ENCODE assay signal across 8 cellular contexts in the genomic region with DNA sequence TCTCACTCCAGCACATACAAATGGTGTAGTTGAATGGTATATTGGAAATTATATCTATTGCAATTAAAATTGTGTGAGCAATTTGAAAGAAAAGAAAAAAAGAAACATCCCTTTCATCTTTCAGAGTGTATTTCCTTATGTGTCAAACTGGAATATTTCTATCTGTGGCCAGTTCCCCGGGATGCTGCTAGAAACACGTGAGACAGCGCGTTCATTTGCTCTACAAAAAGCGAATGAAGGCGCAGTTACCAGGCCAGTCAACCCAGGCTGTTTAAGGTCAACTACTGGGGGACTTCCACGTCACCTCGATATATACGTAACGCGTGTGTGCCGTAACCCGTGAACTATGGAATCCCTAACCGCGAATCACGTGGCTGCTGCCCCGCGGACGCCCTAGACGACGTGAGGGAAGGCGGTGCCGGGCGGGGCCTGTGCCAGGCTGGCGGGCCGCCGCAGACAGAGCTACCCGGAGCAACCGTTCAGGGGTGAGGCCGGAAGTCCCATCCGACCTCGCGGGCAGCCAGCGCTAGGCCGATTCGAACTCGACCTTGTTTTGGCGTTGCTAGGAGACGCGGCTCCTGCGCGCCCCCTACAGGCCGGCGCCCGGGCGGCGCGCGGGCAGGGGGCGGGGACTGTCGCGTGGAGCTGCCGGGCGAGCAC. TPM values are rescaled to one million over a fixed set of nuclear protein-coding genes. Genes with fewer than 3 reads are reported as not detected.
DNase-seq lines count a peak whose midpoint lies in the region; ATAC-seq and TF ChIP-seq lines count a peak whose summit lies in the region.

No MANE protein-coding gene starts in this region.

- H3K27me3 ChIP-seq in PC-3 (ENCODE audit: low read length) (no peaks in the 10 kb centered on the region), esophagus squamous epithelium (no peaks in the 10 kb centered on the region)

- peak overlapping the region; percentile 86 for H3K9ac ChIP-seq in PC-3 (ENCODE audit: low read length)

- WGBS in esophagus squamous epithelium, 2 donors, result 7 to 18% methylated on average over 12 to 31 of the region's 54 CpGs

- DNase-seq in DMS 273 treated with DMSO at 0.1 percent for 48 hours (lab: John Stamatoyannopoulos, UW) (peak; percentile 85), HuH-7.5 (ENCODE audit: low spot score) (peak; percentile 73), PC-3 (peak; percentile 95), esophagus squamous epithelium (lab: John Stamatoyannopoulos, UW) (peak; percentile 72), myocyte (ENCODE audit: low read depth) (peak; percentile 91)
- DNase-seq in activated T-cell treated with anti-CD3 and anti-CD28 coated beads, Interleukin-2, amount 50 U/mL, for 4 hours, result peak; percentile 89
- peak; percentile 93 for DNase-seq in stimulated activated CD8-positive, alpha-beta memory T cell treated with anti-CD3 and anti-CD28 coated beads, Interleukin-7, amount 100 ng/mL, for 48 hours (ENCODE audit: extremely low read depth in 1 of 2, low read depth in 1 of 2)

- peaks cover 37% of the 10 kb centered on the region for H3K79me2 ChIP-seq in PC-3 (ENCODE audit: low read length)

- no peaks in the 10 kb centered on the region for H3K9me2 ChIP-seq in PC-3 (replicated peaks; ENCODE audit: low read length)

- peaks cover 27% of the 10 kb centered on the region for H4K20me1 ChIP-seq in PC-3 (ENCODE audit: low read length)

- peak overlapping the region; percentile 84 for H3K4me2 ChIP-seq in PC-3 (ENCODE audit: low read length)

- H3K36me3 ChIP-seq in PC-3 (ENCODE audit: low read depth, low read length) (0 out of 2 replicates have a peak, but pooled peaks cover 3% of the 10 kb centered on the region), esophagus squamous epithelium (no peaks in the 10 kb centered on the region)

- TF ChIP-seq POLR2A in esophagus squamous epithelium (IDR thresholded peaks at IDR 0.05), result no peak

- H3F3A ChIP-seq in PC-3 (ENCODE audit: low read length, unreplicated experiment), result no peaks in the 10 kb centered on the region

- no peaks in the 10 kb centered on the region for H3K9me3 Mint-ChIP-seq in activated T-cell treated with anti-CD3 and anti-CD28 coated beads, Interleukin-2, amount 50 U/mL, for 4 hours

- H3K4me1 ChIP-seq in PC-3 (ENCODE audit: insufficient read depth, low read length) (peaks cover 32% of the 10 kb centered on the region), esophagus squamous epithelium (peaks cover 0 to 32% (median under 1%) of the 10 kb centered on the region in 3 donors)

- peak overlapping the region; percentile 91 for H2AFZ ChIP-seq in PC-3 (ENCODE audit: low read length)

- ATAC-seq in GM21529 (IDR thresholded peaks at IDR 0.05; ENCODE audit: unreplicated experiment) (peak; percentile 79), PC-3 (peak; percentile 68)
- ATAC-seq in activated T-cell treated with anti-CD3 and anti-CD28 coated beads, Interleukin-2, amount 50 U/mL, for 4 hours, result peak; percentile 86 to 89

- H3K9me3 ChIP-seq in PC-3 (ENCODE audit: low read length), result no peaks in the 10 kb centered on the region
- no peaks in the 10 kb centered on the region for H3K9me3 ChIP-seq in esophagus squamous epithelium

- H3K4me3 Mint-ChIP-seq in activated T-cell treated with anti-CD3 and anti-CD28 coated beads, Interleukin-2, amount 50 U/mL, for 4 hours, result peak overlapping the region; percentile 89

- TF ChIP-seq CTCF in PC-3 (conservative IDR thresholded peaks at IDR 0.05; ENCODE audit: low read depth, low read length) (peak; percentile 63), esophagus squamous epithelium (IDR thresholded peaks at IDR 0.05) (peak; percentile 69 to 100 (median 98))

- BruUV-seq in PC-3 (replicated peaks; lab: Mats Ljungman, UMichigan), result TSS peak; percentile 87

- no peaks in the 10 kb centered on the region for H3K27me3 Mint-ChIP-seq in activated T-cell treated with anti-CD3 and anti-CD28 coated beads, Interleukin-2, amount 50 U/mL, for 4 hours (ENCODE audit: low read depth)

- no peaks in the 10 kb centered on the region for H3K36me3 Mint-ChIP-seq in activated T-cell treated with anti-CD3 and anti-CD28 coated beads, Interleukin-2, amount 50 U/mL, for 4 hours (ENCODE audit: insufficient read depth)

- intact Hi-C loops in PC-3 (cut with micrococcal nuclease), result loop anchor here (1.0 to 5.0 kb wide), 3 partner anchors 256 to 511 kb away; no protein-coding TSS in a partner anchor
- intact Hi-C loops in esophagus squamous epithelium (cut with DNase I), result no loop called here

- peak overlapping the region; percentile 71 for H3K27ac ChIP-seq in PC-3 (ENCODE audit: low read length)
- H3K27ac ChIP-seq in esophagus squamous epithelium, result peak overlapping the region; percentile 91 to 95 (median 92)

- POLR2A ChIA-PET in PC-3 (lab: Charles Lee; ENCODE audit: unreplicated experiment), result interaction anchor here (0.5 to 1.1 kb wide), 5 partner anchors 20 to 257 kb away, joined by 3 to 7 read pairs (median 3); no protein-coding TSS in a partner anchor

- H3K4me1 Mint-ChIP-seq in activated T-cell treated with anti-CD3 and anti-CD28 coated beads, Interleukin-2, amount 50 U/mL, for 4 hours (ENCODE audit: low read depth), result peaks cover 32% of the 10 kb centered on the region

- CTCF ChIA-PET in PC-3 (lab: Charles Lee), result interaction anchor here (0.5 to 2.4 kb wide), 20 partner anchors 20 to 512 kb away, joined by 3 to 15 read pairs (median 4); no protein-coding TSS in a partner anchor

- H3K4me3 ChIP-seq in PC-3 (ENCODE audit: low read length) (peak overlapping the region; percentile 92), esophagus squamous epithelium (peak overlapping the region; percentile 76 to 91 (median 78))

RNA-seq across cellular contexts. Expression of gene ARL4A, which starts 1.1 kb away (rescaled TPM):
- total RNA-seq in PC-3 (2014; rRNA removed) (23.7 and 25.1 TPM in 2 replicates), esophagus squamous epithelium (100 to 1,000 TPM in 1 of 4 donors, 10 to 100 TPM in 3; 40.5 to 102 (median 48.5) TPM), myocyte (19.2 and 38.4 TPM in 2 replicates)
- total RNA-seq in activated T-cell treated with anti-CD3 and anti-CD28 coated beads, Interleukin-2, amount 50 U/mL, for 4 hours, result 10 to 100 TPM; 10.9 to 14.5 (median 11.8) TPM
- 26.8 TPM for polyA plus RNA-seq in myocyte (2012)

Comparison
In these comparisons a context has a peak if more than half of its experiments do, and no peak if none do; other contexts are left out.
1. Peak in every context shown above with its lines: DNase-seq, ATAC-seq, H3K4me3 ChIP-seq and H3K27ac ChIP-seq.